8 cellular contexts compared by ENCODE assay signal in the genomic region with DNA sequence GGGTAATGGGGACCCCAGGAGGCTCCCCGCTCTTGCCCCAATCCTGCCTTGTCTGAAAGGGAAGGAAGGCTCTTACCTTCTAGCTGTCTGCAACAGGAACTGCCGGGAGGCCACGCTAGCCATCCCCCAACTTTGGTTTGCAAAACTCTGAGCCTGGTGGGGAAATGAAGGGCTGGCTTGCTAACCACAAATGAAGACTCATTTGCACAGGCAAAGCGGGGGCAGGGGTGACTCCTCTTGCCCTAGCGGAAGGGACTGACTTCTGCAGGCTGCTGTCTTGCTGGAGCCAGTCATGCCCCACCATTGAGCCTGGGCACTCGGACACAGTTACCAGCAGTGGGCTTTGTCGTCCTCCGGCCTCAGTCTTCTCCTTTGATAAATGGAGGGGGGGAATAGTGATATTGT. TPM values are rescaled to one million over a fixed set of nuclear protein-coding genes. Genes with fewer than 3 reads are reported as not detected.
DNase-seq lines count a peak whose midpoint lies in the region; ATAC-seq and TF ChIP-seq lines count a peak whose summit lies in the region.

No MANE protein-coding gene starts in this region.

- WGBS in mammary epithelial cell (ENCODE audit: low coverage, missing lambda C conversion rate), result 88% methylated on average over 7 of the region's 8 CpGs

- no peaks in the 10 kb centered on the region for H3K9me3 Mint-ChIP-seq in activated naive CD8-positive, alpha-beta T cell treated with anti-CD3 and anti-CD28 coated beads, Interleukin-2, amount 50 U/mL, for 24 hours

- no peaks in the 10 kb centered on the region for H3K27me3 Mint-ChIP-seq in activated naive CD8-positive, alpha-beta T cell treated with anti-CD3 and anti-CD28 coated beads, Interleukin-2, amount 50 U/mL, for 24 hours

- peaks cover 42% of the 10 kb centered on the region for H3K4me1 Mint-ChIP-seq in activated naive CD8-positive, alpha-beta T cell treated with anti-CD3 and anti-CD28 coated beads, Interleukin-2, amount 50 U/mL, for 24 hours

- TF ChIP-seq CTCF in neutrophil (IDR thresholded peaks at IDR 0.05), result peak; percentile 95
- no peak for TF ChIP-seq CTCF in mammary epithelial cell (conservative IDR thresholded peaks at IDR 0.05 in 1 of 2, IDR thresholded peaks at IDR 0.05 in 1 of 2; ENCODE audit: extremely low read depth in 1 of 2, insufficient read depth in 1 of 2, low read depth in 1 of 2, low read length in 2 of 2)

- DNase-seq in NOMO-1 treated with dmso at 0.1 percent for 144 hours (lab: John Stamatoyannopoulos, UW; ENCODE audit: unreplicated experiment) (peak; percentile 93), NCI-H226 (no peak), DMS114 treated with DMSO at 0.1 percent for 48 hours (lab: John Stamatoyannopoulos, UW; ENCODE audit: unreplicated experiment) (no peak), mammary epithelial cell (no peak)
- peak; percentile 66 for DNase-seq in activated naive CD8-positive, alpha-beta T cell treated with anti-CD3 and anti-CD28 coated beads, Interleukin-2, amount 50 U/mL, for 24 hours

- peak; percentile 70 for ATAC-seq in GM18520 (IDR thresholded peaks at IDR 0.05; ENCODE audit: unreplicated experiment)
- peak; percentile 78 for ATAC-seq in HG02678 (IDR thresholded peaks at IDR 0.05; ENCODE audit: unreplicated experiment)
- peak; percentile 92 for ATAC-seq in activated naive CD8-positive, alpha-beta T cell treated with anti-CD3 and anti-CD28 coated beads, Interleukin-2, amount 50 U/mL, for 24 hours

- H3K36me3 Mint-ChIP-seq in activated naive CD8-positive, alpha-beta T cell treated with anti-CD3 and anti-CD28 coated beads, Interleukin-2, amount 50 U/mL, for 24 hours (ENCODE audit: low read depth), result no peaks in the 10 kb centered on the region

- peak overlapping the region; percentile 47 to 63 for H3K4me3 ChIP-seq in neutrophil (ENCODE audit: low read depth in 1 of 2, low read length in 1 of 2)
- H3K4me3 ChIP-seq in mammary epithelial cell (replicated peaks in 1 of 3; ENCODE audit: insufficient read depth in 1 of 3, low read depth in 2 of 3, low read length in 3 of 3), result no peak overlapping the region

- H3K4me1 ChIP-seq in neutrophil (ENCODE audit: control insufficient read depth in 1 of 2, insufficient read depth in 1 of 2, low read depth in 1 of 2, low read length in 1 of 2) (peaks cover 98 to 99% of the 10 kb centered on the region in 2 experiments), mammary epithelial cell (ENCODE audit: insufficient read depth, low read length) (no peaks in the 10 kb centered on the region)

- CTCF ChIA-PET in mammary epithelial cell (lab: Charles Lee; ENCODE audit: low non-redundant PET), result no interaction called here

- H3K27ac ChIP-seq in neutrophil (peak overlapping the region; percentile 98), mammary epithelial cell (ENCODE audit: insufficient read depth, low read depth, low read length) (no peak overlapping the region)

- H3K4me2 ChIP-seq in mammary epithelial cell (ENCODE audit: insufficient read depth, low read depth, low read length), result no peak overlapping the region

- H3K4me3 Mint-ChIP-seq in activated naive CD8-positive, alpha-beta T cell treated with anti-CD3 and anti-CD28 coated beads, Interleukin-2, amount 50 U/mL, for 24 hours, result no peak overlapping the region

- H3K27ac Mint-ChIP-seq in activated naive CD8-positive, alpha-beta T cell treated with anti-CD3 and anti-CD28 coated beads, Interleukin-2, amount 50 U/mL, for 24 hours, result peak overlapping the region; percentile 46

- H3K9ac ChIP-seq in mammary epithelial cell (ENCODE audit: insufficient read depth, low read length), result no peak overlapping the region

- dilution Hi-C loops in mammary epithelial cell (cut with HindIII; ENCODE audit: low sequenced_read_pairs), result no loop called here

- H3K79me2 ChIP-seq in mammary epithelial cell (ENCODE audit: insufficient read depth, low read length), result no peaks in the 10 kb centered on the region

- H3K36me3 ChIP-seq in neutrophil (no peaks in the 10 kb centered on the region), mammary epithelial cell (ENCODE audit: insufficient read depth, low read length) (no peaks in the 10 kb centered on the region)

- H2AFZ ChIP-seq in mammary epithelial cell (ENCODE audit: low read depth, low read length), result no peak overlapping the region

- in situ Hi-C loops in mammary epithelial cell (cut with MboI; ENCODE audit: low sequenced_read_pairs in 2 of 2), result no loop called here

- intact Hi-C loops in mammary epithelial cell (cut with micrococcal nuclease), result no loop called here

- no peaks in the 10 kb centered on the region for H3K9me3 ChIP-seq in neutrophil
- H3K9me3 ChIP-seq in mammary epithelial cell (replicated peaks; ENCODE audit: insufficient read depth, low read length), result no peaks in the 10 kb centered on the region

- H4K20me1 ChIP-seq in mammary epithelial cell (ENCODE audit: insufficient read depth, low read length), result no peaks in the 10 kb centered on the region

- no TSS peak for BruUV-seq in mammary epithelial cell (replicated peaks; lab: Mats Ljungman, UMichigan)

- H3K27me3 ChIP-seq in neutrophil (no peaks in the 10 kb centered on the region), mammary epithelial cell (ENCODE audit: insufficient read depth, low read length) (no peaks in the 10 kb centered on the region)

RNA-seq across cellular contexts. Expression of gene PLCG2, which starts 52.6 kb away (rescaled TPM):
- 1 to 10 TPM; 6.9 to 8.2 TPM for total RNA-seq in mammary epithelial cell
- 2.5 TPM for polyA plus RNA-seq in mammary epithelial cell
- 15.7 TPM for polyA minus RNA-seq in mammary epithelial cell

Comparison
In these comparisons a context has a peak if more than half of its experiments do, and no peak if none do; other contexts are left out.
1. DNase-seq: peak in NOMO-1 treated with dmso at 0.1 percent for 144 hours (single experiment) and activated naive CD8-positive, alpha-beta T cell treated with anti-CD3 and anti-CD28 coated beads, Interleukin-2, amount 50 U/mL, for 24 hours (single experiment); none in NCI-H226 (single experiment), DMS114 treated with DMSO at 0.1 percent for 48 hours (single experiment) and mammary epithelial cell (single experiment).
2. H3K4me3 ChIP-seq: peak in neutrophil (2 of 2); none in mammary epithelial cell (0 of 3).
3. Peak in every context shown above with its lines, with median percentiles within 50 percentile points of each other: ATAC-seq.